ENCODE assay signal across 16 cellular contexts in the genomic region with DNA sequence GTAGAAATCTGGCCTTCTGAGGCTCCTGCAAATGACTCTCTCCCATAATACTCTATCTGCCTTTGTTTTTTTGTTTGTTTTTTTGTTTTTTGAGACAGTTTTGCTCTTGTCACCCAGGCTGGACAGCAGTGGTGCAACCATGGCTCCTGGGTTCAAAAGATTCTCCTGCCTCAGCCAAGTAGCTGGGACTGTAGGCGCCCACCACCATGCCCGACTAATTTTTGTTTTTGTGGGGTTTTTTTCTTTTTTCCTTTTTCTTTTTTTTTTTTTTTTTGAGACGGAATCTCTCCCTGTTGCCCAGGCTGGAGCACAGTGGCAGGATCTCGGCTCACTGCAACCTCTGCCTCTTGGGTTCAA.
"Had no signal": no experiment of that assay in that cellular context is flagged by ENCODE, and none has a peak within 500 bp of the region (broad histone marks: within the 10 kb centered on the region; RNA-seq: fewer than 3 reads in every experiment).

No MANE protein-coding gene starts in this region.

- H3K27me3 ChIP-seq: heart left ventricle, tibial artery, upper lobe of left lung, uterus had no signal

- H3K36me3 ChIP-seq: heart left ventricle, tibial artery, upper lobe of left lung, uterus had no signal

- H3K27ac Mint-ChIP-seq: naive thymus-derived CD4-positive, alpha-beta T cell; stimulated activated effector memory CD8-positive, alpha-beta T cell treated with anti-CD3 and anti-CD28 coated beads, Interleukin-12 subunit alpha, Interleukin-12 subunit beta, amount 100 ng/mL, for 72 hours had no signal

- H3K27ac ChIP-seq: coronary artery, heart left ventricle, tibial artery, upper lobe of left lung, uterus had no signal

- H3K9me3 Mint-ChIP-seq: naive thymus-derived CD4-positive, alpha-beta T cell; stimulated activated effector memory CD8-positive, alpha-beta T cell treated with anti-CD3 and anti-CD28 coated beads, Interleukin-12 subunit alpha, Interleukin-12 subunit beta, amount 100 ng/mL, for 72 hours had no signal

- H3K9me3 ChIP-seq: heart left ventricle, tibial artery, upper lobe of left lung, uterus had no signal

- H3K36me3 Mint-ChIP-seq: naive thymus-derived CD4-positive, alpha-beta T cell; stimulated activated effector memory CD8-positive, alpha-beta T cell treated with anti-CD3 and anti-CD28 coated beads, Interleukin-12 subunit alpha, Interleukin-12 subunit beta, amount 100 ng/mL, for 72 hours had no signal

- H3K4me3 ChIP-seq: coronary artery, heart left ventricle, tibial artery, upper lobe of left lung, uterus had no signal

- FAIRE-seq: islet of Langerhans had no signal

- DNase-seq: effector CD4-positive, alpha-beta T cell; foreskin melanocyte; heart left ventricle; hypothalamus; kidney glomerular epithelial cell; naive thymus-derived CD4-positive, alpha-beta T cell; right cardiac atrium; stimulated activated CD4-positive, alpha-beta T cell treated with anti-CD3 and anti-CD28 coated beads, Interleukin-4, amount 100 ng/mL, for 1 hour; stimulated activated CD8-positive, alpha-beta memory T cell treated with anti-CD3 and anti-CD28 coated beads, Interleukin-4, amount 100 ng/mL, for 48 hours; stimulated activated naive CD8-positive, alpha-beta T cell treated with anti-CD3 and anti-CD28 coated beads, Interleukin-15, Interleukin-2, amounts not matched to agents 100 U/mL and 50 U/mL, for 24 hours; tibial artery; upper lobe of left lung; uterus had no signal

- H3K4me1 Mint-ChIP-seq: stimulated activated effector memory CD8-positive, alpha-beta T cell treated with anti-CD3 and anti-CD28 coated beads, Interleukin-12 subunit alpha, Interleukin-12 subunit beta, amount 100 ng/mL, for 72 hours had no signal

- H3K4me3 Mint-ChIP-seq: naive thymus-derived CD4-positive, alpha-beta T cell; stimulated activated effector memory CD8-positive, alpha-beta T cell treated with anti-CD3 and anti-CD28 coated beads, Interleukin-12 subunit alpha, Interleukin-12 subunit beta, amount 100 ng/mL, for 72 hours had no signal

- H3K4me1 ChIP-seq: tibial artery, upper lobe of left lung, uterus had no signal

- ATAC-seq: heart left ventricle; naive thymus-derived CD4-positive, alpha-beta T cell; right cardiac atrium; stimulated activated effector memory CD8-positive, alpha-beta T cell treated with anti-CD3 and anti-CD28 coated beads, Interleukin-12 subunit alpha, Interleukin-12 subunit beta, amount 100 ng/mL, for 72 hours; stimulated activated naive CD8-positive, alpha-beta T cell treated with anti-CD3 and anti-CD28 coated beads, Interleukin-15, Interleukin-2, amounts not matched to agents 100 U/mL and 50 U/mL, for 24 hours had no signal
